9 cellular contexts compared by ENCODE assay signal in genomic region chr6:41373919-41374617, GRCh38. TPM values are rescaled to one million over a fixed set of nuclear protein-coding genes. Genes with fewer than 3 reads are reported as not detected.
DNase-seq lines count a peak whose midpoint lies in the region; ATAC-seq and TF ChIP-seq lines count a peak whose summit lies in the region.
"Had no signal": no experiment of that assay in that cellular context is flagged by ENCODE, and none has a peak within 500 bp of the region (broad histone marks: within the 10 kb centered on the region; RNA-seq: fewer than 3 reads in every experiment).

No MANE protein-coding gene starts in this region.

- CTCF ChIA-PET in activated B cell treated with CpG ODN at 0.5 μM for 24 hours (lab: Charles Lee) = interaction anchor here (1.0 to 1.7 kb wide), 3 partner anchors 9 to 221 kb away, joined by 3 read pairs; no protein-coding TSS in a partner anchor

- no peak overlapping the region for H3K27ac ChIP-seq in left ventricle myocardium inferior (replicated peaks)
- no peak overlapping the region for H3K27ac ChIP-seq in right atrium auricular region
- no peak overlapping the region for H3K27ac ChIP-seq in iPS-18a (ENCODE audit: low read length)
- H3K27ac ChIP-seq in stomach smooth muscle (ENCODE audit: low read length) = no peak overlapping the region

- no peaks in the 10 kb centered on the region for H3K9me3 Mint-ChIP-seq in activated B cell treated with CpG ODN at 0.5 μM for 24 hours
- H3K9me3 Mint-ChIP-seq: activated CD4-positive, alpha-beta memory T cell treated with anti-CD3 and anti-CD28 coated beads, Interleukin-2, amount 10 ng/mL, durations not matched to agents 7 days and 5 days had no signal

- H3K4me1 Mint-ChIP-seq in activated B cell treated with CpG ODN at 0.5 μM for 24 hours = peaks cover 43% of the 10 kb centered on the region

- H3K4me3 ChIP-seq in left ventricle myocardium inferior (peak overlapping the region; percentile 58), right atrium auricular region (no peak overlapping the region), iPS-18a (ENCODE audit: low read length) (peak overlapping the region; percentile 43), stomach smooth muscle (ENCODE audit: low read length in 2 of 2) (peak overlapping the region; percentile 25 to 49)

- H3K4me1 ChIP-seq in left ventricle myocardium inferior (peaks cover 51% of the 10 kb centered on the region), right atrium auricular region (peaks cover 0 to 50% of the 10 kb centered on the region in 2 donors), iPS-18a (ENCODE audit: control insufficient read depth, low read depth, low read length) (peaks cover 43% of the 10 kb centered on the region), stomach smooth muscle (ENCODE audit: control insufficient read depth, insufficient read depth, low read length) (peaks cover 41% of the 10 kb centered on the region)

- TF ChIP-seq CTCF in left ventricle myocardium inferior (IDR thresholded peaks at IDR 0.05; ENCODE audit: borderline replicate concordance) (no peak), right atrium auricular region (IDR thresholded peaks at IDR 0.05) (no peak), activated B cell treated with CpG ODN at 0.5 μM for 24 hours (IDR thresholded peaks at IDR 0.05) (no peak)

- intact Hi-C loops in left ventricle myocardium inferior (cut with micrococcal nuclease) = no loop called here
- intact Hi-C loops in activated B cell treated with CpG ODN at 0.5 μM for 24 hours (cut with micrococcal nuclease) = no loop called here

- peaks cover 71% of the 10 kb centered on the region for H3K27me3 Mint-ChIP-seq in activated B cell treated with CpG ODN at 0.5 μM for 24 hours

- POLR2A ChIA-PET in activated B cell treated with CpG ODN at 0.5 μM for 24 hours (lab: Charles Lee) = interaction anchor here (0.7 kb wide), 1 partner anchor 308 kb away, joined by 3 read pairs; no protein-coding TSS in a partner anchor

- H3K36me3 ChIP-seq in left ventricle myocardium inferior (no peaks in the 10 kb centered on the region), right atrium auricular region (no peaks in the 10 kb centered on the region), iPS-18a (ENCODE audit: control insufficient read depth, low read depth, low read length) (no peaks in the 10 kb centered on the region), stomach smooth muscle (ENCODE audit: control insufficient read depth in 2 of 2, insufficient read depth in 2 of 2, low read length in 2 of 2) (no peaks in the 10 kb centered on the region)

- no peak overlapping the region for H3K27ac Mint-ChIP-seq in activated B cell treated with CpG ODN at 0.5 μM for 24 hours
- H3K27ac Mint-ChIP-seq: activated CD4-positive, alpha-beta memory T cell treated with anti-CD3 and anti-CD28 coated beads, Interleukin-2, amount 10 ng/mL, durations not matched to agents 7 days and 5 days had no signal

- H3K36me3 Mint-ChIP-seq in activated B cell treated with CpG ODN at 0.5 μM for 24 hours (ENCODE audit: low read depth) = no peaks in the 10 kb centered on the region

- H3K9me3 ChIP-seq in left ventricle myocardium inferior (replicated peaks) (no peaks in the 10 kb centered on the region), right atrium auricular region (no peaks in the 10 kb centered on the region), iPS-18a (ENCODE audit: control insufficient read depth, low read depth, low read length) (no peaks in the 10 kb centered on the region), stomach smooth muscle (ENCODE audit: control insufficient read depth in 2 of 2, low read length in 2 of 2) (no peaks in the 10 kb centered on the region)

- no peak for ATAC-seq in activated B cell treated with CpG ODN at 0.5 μM for 24 hours (ENCODE audit: low read depth)

- H3K9ac ChIP-seq in iPS-18a (ENCODE audit: low read length) (no peak overlapping the region), stomach smooth muscle (ENCODE audit: low read length in 2 of 2) (no peak overlapping the region)

- peak overlapping the region; percentile 67 for H3K4me3 Mint-ChIP-seq in activated B cell treated with CpG ODN at 0.5 μM for 24 hours
- H3K4me3 Mint-ChIP-seq: activated CD4-positive, alpha-beta memory T cell treated with anti-CD3 and anti-CD28 coated beads, Interleukin-2, amount 10 ng/mL, durations not matched to agents 7 days and 5 days had no signal

- DNase-seq in left ventricle myocardium inferior (no peak), right atrium auricular region (ENCODE audit: low spot score) (no peak), activated B cell treated with CpG ODN at 0.5 μM for 24 hours (no peak), COR-L47 (lab: John Stamatoyannopoulos, UW) (no peak), NOMO-1 treated with DMSO at 0.1 percent for 48 hours (lab: John Stamatoyannopoulos, UW; ENCODE audit: unreplicated experiment) (no peak)
- DNase-seq in activated CD4-positive, alpha-beta T cell treated with anti-CD3 and anti-CD28 coated beads, Interleukin-2, amount 50 U/mL, for 4 hours = no peak
- DNase-seq: activated CD4-positive, alpha-beta memory T cell treated with anti-CD3 and anti-CD28 coated beads, Interleukin-2, amount 10 ng/mL, durations not matched to agents 7 days and 5 days had no signal

- H3K27me3 ChIP-seq in left ventricle myocardium inferior (ENCODE audit: low read depth) (peaks cover 100% of the 10 kb centered on the region), right atrium auricular region (peaks cover 4 to 22% of the 10 kb centered on the region in 2 donors), iPS-18a (ENCODE audit: control insufficient read depth, insufficient read depth, low read length) (peaks cover 100% of the 10 kb centered on the region), stomach smooth muscle (ENCODE audit: control insufficient read depth in 1 of 2, insufficient read depth in 2 of 2, low read length in 2 of 2) (peaks cover 69 to 70% of the 10 kb centered on the region in 2 donors)

RNA-seq across cellular contexts. Expression of gene NCR2, which starts 38.7 kb away (rescaled TPM):
- total RNA-seq in left ventricle myocardium inferior = not detected
- total RNA-seq in right atrium auricular region = not detected
- not detected in 2 replicates for total RNA-seq in activated B cell treated with CpG ODN at 0.5 μM for 24 hours
- total RNA-seq: activated CD4-positive, alpha-beta memory T cell treated with anti-CD3 and anti-CD28 coated beads, Interleukin-2, amount 10 ng/mL, durations not matched to agents 7 days and 5 days had no signal

Comparison
In these comparisons a context has a peak if more than half of its experiments do, and no peak if none do; other contexts are left out.
1. H3K4me3 ChIP-seq: peak in left ventricle myocardium inferior (single experiment), iPS-18a (single experiment) and stomach smooth muscle (2 of 2); none in right atrium auricular region (0 of 2).